In genomic region chr10:53233759-53234158, GRCh38 we compare ENCODE assay signal across 23 cellular contexts.
"Had no signal": no experiment of that assay in that cellular context is flagged by ENCODE, and none has a peak within 500 bp of the region (broad histone marks: within the 10 kb centered on the region; RNA-seq: fewer than 3 reads in every experiment).

No MANE protein-coding gene starts in this region.

- H3K9me3 ChIP-seq: lower lobe of right lung, neutrophil, stomach, thoracic aorta, transverse colon had no signal

- H3K4me3 Mint-ChIP-seq: endodermal cell, memory B cell, naive B cell, nephron had no signal

- DNase-seq: effector CD4-positive, alpha-beta T cell; endodermal cell; foreskin melanocyte; heart right ventricle; hypothalamus; islet precursor cell; left ventricle myocardium inferior; lower lobe of right lung; midbrain; naive B cell; posterior cingulate gyrus; stimulated activated CD4-positive, alpha-beta T cell treated with anti-CD3 and anti-CD28 coated beads, Interleukin-12 subunit alpha, Interleukin-12 subunit beta, amount 100 ng/mL, for 4 hours; stimulated activated naive CD4-positive, alpha-beta T cell; stomach; substantia nigra; transverse colon had no signal

- ATAC-seq: heart right ventricle, lower lobe of right lung, sciatic nerve had no signal

- H3K27me3 ChIP-seq: heart right ventricle, neutrophil, stomach, transverse colon had no signal

- H3K27ac Mint-ChIP-seq: endodermal cell, memory B cell, naive B cell had no signal

- H3K4me1 Mint-ChIP-seq: endodermal cell, memory B cell, naive B cell had no signal

- H3K4me1 ChIP-seq: left ventricle myocardium inferior, lower lobe of right lung, stomach had no signal

- H3K27me3 Mint-ChIP-seq: memory B cell, naive B cell had no signal

- H3K36me3 Mint-ChIP-seq: memory B cell, naive B cell had no signal

- H3K36me3 ChIP-seq: heart right ventricle, left ventricle myocardium inferior, lower lobe of right lung, neutrophil, stomach, thoracic aorta, transverse colon had no signal

- H3K4me3 ChIP-seq: coronary artery, heart right ventricle, left ventricle myocardium inferior, lower lobe of right lung, skin epidermis, stomach, thoracic aorta, transverse colon had no signal

- H3K27ac ChIP-seq: coronary artery, heart right ventricle, left ventricle myocardium inferior, lower lobe of right lung, neutrophil, skin epidermis, stomach, thoracic aorta, transverse colon had no signal
